In the genomic region with DNA sequence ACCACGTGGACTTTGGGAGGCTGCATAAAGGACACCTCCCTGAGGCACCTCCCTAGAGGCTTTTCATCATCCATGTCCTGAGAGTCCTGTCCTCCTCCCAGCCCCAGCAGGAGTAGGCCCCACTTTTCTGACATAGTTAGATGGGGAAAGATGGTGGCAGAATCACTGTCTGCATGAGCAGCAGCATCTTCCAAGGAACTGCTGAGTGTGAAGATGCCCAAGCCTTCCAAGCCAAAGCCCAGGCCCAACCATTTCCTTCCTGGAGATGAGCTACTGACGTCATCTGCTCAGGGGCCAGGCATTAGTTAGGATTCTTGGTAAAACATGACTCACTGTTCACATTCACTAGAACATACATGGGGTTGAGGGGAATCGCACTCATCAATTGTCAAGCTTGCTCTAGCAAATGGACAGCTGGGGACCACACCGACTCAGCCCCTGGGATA, we compare ENCODE assay signal across 10 cellular contexts. TPM values are rescaled to one million over a fixed set of nuclear protein-coding genes. Genes with fewer than 3 reads are reported as not detected.
DNase-seq lines count a peak whose midpoint lies in the region; ATAC-seq and TF ChIP-seq lines count a peak whose summit lies in the region.
"Had no signal": no experiment of that assay in that cellular context is flagged by ENCODE, and none has a peak within 500 bp of the region (broad histone marks: within the 10 kb centered on the region; RNA-seq: fewer than 3 reads in every experiment).

No MANE protein-coding gene starts in this region.

- H3K27me3 Mint-ChIP-seq in glutamatergic neuron (ENCODE audit: unreplicated experiment) = peaks cover 1% of the 10 kb centered on the region
- H3K27me3 Mint-ChIP-seq: activated B cell treated with CpG ODN at 0.5 μM for 24 hours had no signal

- ATAC-seq in HG02610 (IDR thresholded peaks at IDR 0.05; ENCODE audit: unreplicated experiment) = no peak

- no peaks in the 10 kb centered on the region for H3K36me3 Mint-ChIP-seq in glutamatergic neuron (ENCODE audit: unreplicated experiment)

- POLR2A ChIA-PET in AG04449 (lab: Yijun Ruan, JAX) = no interaction called here

- no peaks in the 10 kb centered on the region for H3K4me1 Mint-ChIP-seq in glutamatergic neuron (ENCODE audit: low read depth, unreplicated experiment)

- H3K27ac Mint-ChIP-seq in glutamatergic neuron (ENCODE audit: unreplicated experiment) = no peak overlapping the region
- H3K27ac Mint-ChIP-seq: activated B cell treated with CpG ODN at 0.5 μM for 24 hours had no signal

- CTCF ChIA-PET in AG04449 (lab: Yijun Ruan, JAX) = interaction anchor here (0.8 to 6.1 kb wide), 9 partner anchors 12 to 152 kb away, joined by 3 to 46 read pairs (median 8); partner anchors contain the start of genes TMEM106C and VDR

- H3K4me3 ChIP-seq in AG04449 (ENCODE audit: low read depth, low read length) (no peak overlapping the region), HFF-Myc (replicated peaks; ENCODE audit: low read depth, low read length) (no peak overlapping the region)

- no peak overlapping the region for H3K4me3 Mint-ChIP-seq in glutamatergic neuron (ENCODE audit: unreplicated experiment)
- H3K4me3 Mint-ChIP-seq: activated B cell treated with CpG ODN at 0.5 μM for 24 hours had no signal

- peaks cover 4% of the 10 kb centered on the region for H3K9me3 Mint-ChIP-seq in glutamatergic neuron (ENCODE audit: unreplicated experiment)
- H3K9me3 Mint-ChIP-seq: activated B cell treated with CpG ODN at 0.5 μM for 24 hours had no signal

- peak; percentile 57 for DNase-seq in AG04449 (ENCODE audit: low read depth, low spot score)
- peak; percentile 54 for DNase-seq in HFF-Myc (ENCODE audit: extremely low read depth, low read depth)
- peak; percentile 73 to 78 for DNase-seq in activated T-cell treated with anti-CD3 and anti-CD28 coated beads, Interleukin-2, amount 50 U/mL, for 48 hours
- DNase-seq in iris pigment epithelial cell (ENCODE audit: low read depth) = peak; percentile 93
- DNase-seq in DMS153 treated with DMSO at 0.1 percent for 48 hours (lab: John Stamatoyannopoulos, UW; ENCODE audit: unreplicated experiment) = no peak
- no peak for DNase-seq in glutamatergic neuron
- DNase-seq in NCI-H187 (lab: John Stamatoyannopoulos, UW) = no peak
- DNase-seq: activated B cell treated with CpG ODN at 0.5 μM for 24 hours, NCI-H1092 treated with DMSO at 0.1 percent for 48 hours had no signal

- TF ChIP-seq CTCF in AG04449 (IDR thresholded peaks at IDR 0.05; ENCODE audit: insufficient read depth, low read length, missing control alignments) (no peak), HFF-Myc (IDR thresholded peaks at IDR 0.05; ENCODE audit: low read depth, low read length, missing control alignments) (no peak), glutamatergic neuron (IDR thresholded peaks at IDR 0.05; ENCODE audit: partially characterized antibody, unreplicated experiment) (no peak)

RNA-seq across cellular contexts. Expression of gene VDR, which starts 37.3 kb away (rescaled TPM):
- not detected for total RNA-seq in glutamatergic neuron (ENCODE audit: unreplicated experiment)

RNA-seq across cellular contexts. Expression of gene HDAC7, which starts 47.8 kb away (rescaled TPM):
- 67.9 TPM for total RNA-seq in glutamatergic neuron (ENCODE audit: unreplicated experiment)

Comparison
In these comparisons a context has a peak if more than half of its experiments do, and no peak if none do; other contexts are left out.
1. DNase-seq: peak in AG04449 (single experiment), HFF-Myc (single experiment), activated T-cell treated with anti-CD3 and anti-CD28 coated beads, Interleukin-2, amount 50 U/mL, for 48 hours (2 of 2) and iris pigment epithelial cell (single experiment); none in DMS153 treated with DMSO at 0.1 percent for 48 hours (single experiment), glutamatergic neuron (single experiment) and NCI-H187 (0 of 2).